In the genomic region with DNA sequence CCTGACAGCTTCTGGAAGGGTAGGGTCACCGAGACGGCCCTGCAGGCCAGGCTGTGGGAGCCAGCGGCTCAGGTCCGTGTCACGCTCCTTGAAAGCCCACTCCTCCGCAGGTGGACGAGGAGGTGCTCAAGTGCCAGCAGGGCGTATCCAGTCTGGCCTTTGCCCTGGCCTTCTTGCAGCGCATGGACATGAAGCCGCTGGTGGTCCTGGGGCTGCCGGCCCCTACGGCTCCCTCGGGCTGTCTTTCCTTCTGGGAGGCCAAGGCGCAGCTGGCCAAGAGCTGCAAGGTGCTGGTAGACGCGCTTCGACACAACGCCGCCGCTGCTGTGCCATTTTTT, we compare ENCODE assay signal across 9 cellular contexts. TPM values are rescaled to one million over a fixed set of nuclear protein-coding genes. Genes with fewer than 3 reads are reported as not detected.
A peak's percentile ranks its signal among the peaks of the same experiment; 100 is the strongest.
DNase-seq lines count a peak whose midpoint lies in the region; ATAC-seq and TF ChIP-seq lines count a peak whose summit lies in the region.
"Had no signal": no experiment of that assay in that cellular context is flagged by ENCODE, and none has a peak within 500 bp of the region (broad histone marks: within the 10 kb centered on the region; RNA-seq: fewer than 3 reads in every experiment).

No MANE protein-coding gene starts in this region.

- peak overlapping the region; percentile 82 for H3K27ac Mint-ChIP-seq in stimulated activated effector memory CD8-positive, alpha-beta T cell treated with anti-CD3 and anti-CD28 coated beads, Interleukin-12 subunit alpha, Interleukin-12 subunit beta, amount 100 ng/mL, for 72 hours
- H3K27ac Mint-ChIP-seq: activated naive CD8-positive, alpha-beta T cell had no signal

- H4K20me1 ChIP-seq in mammary epithelial cell (ENCODE audit: insufficient read depth, low read length), result no peaks in the 10 kb centered on the region

- peak overlapping the region; percentile 86 for H3K4me3 ChIP-seq in HUES6 (ENCODE audit: low read depth, low read length)
- H3K4me3 ChIP-seq in mammary epithelial cell (replicated peaks in 1 of 3; ENCODE audit: insufficient read depth in 1 of 3, low read depth in 2 of 3, low read length in 3 of 3), result peak overlapping the region in 2 of 3 experiments; percentile 45 to 52

- H3K27me3 ChIP-seq in HUES6 (ENCODE audit: control insufficient read depth, insufficient read depth, low read length), result peaks cover 42% of the 10 kb centered on the region
- H3K27me3 ChIP-seq in mammary epithelial cell (ENCODE audit: insufficient read depth, low read length), result no peaks in the 10 kb centered on the region

- no TSS peak for BruUV-seq in mammary epithelial cell (replicated peaks; lab: Mats Ljungman, UMichigan)

- H3K4me2 ChIP-seq in mammary epithelial cell (ENCODE audit: insufficient read depth, low read depth, low read length), result peak overlapping the region; percentile 94

- ATAC-seq in stimulated activated effector memory CD8-positive, alpha-beta T cell treated with anti-CD3 and anti-CD28 coated beads, Interleukin-12 subunit alpha, Interleukin-12 subunit beta, amount 100 ng/mL, for 72 hours, result no peak
- ATAC-seq in GM18870 (IDR thresholded peaks at IDR 0.05; ENCODE audit: unreplicated experiment) (no peak), HG03565 (IDR thresholded peaks at IDR 0.05; ENCODE audit: unreplicated experiment) (no peak)

- H3K36me3 ChIP-seq in HUES6 (ENCODE audit: control insufficient read depth, insufficient read depth, low read length) (peaks cover 7% of the 10 kb centered on the region), mammary epithelial cell (ENCODE audit: insufficient read depth, low read length) (no peaks in the 10 kb centered on the region)
- H3K36me3 ChIP-seq: uterus had no signal

- 48% methylated on average over 6 of the region's 20 CpGs for WGBS in mammary epithelial cell (ENCODE audit: low coverage, missing lambda C conversion rate)

- H3K27ac ChIP-seq in HUES6 (ENCODE audit: low read depth, low read length) (no peak overlapping the region), mammary epithelial cell (ENCODE audit: insufficient read depth, low read depth, low read length) (no peak overlapping the region)

- H3K4me1 ChIP-seq in HUES6 (ENCODE audit: control insufficient read depth, insufficient read depth, low read length), result peaks cover 14% of the 10 kb centered on the region
- peaks cover 44% of the 10 kb centered on the region for H3K4me1 ChIP-seq in mammary epithelial cell (ENCODE audit: insufficient read depth, low read length)

- H3K9me3 ChIP-seq in HUES6 (ENCODE audit: control insufficient read depth, insufficient read depth, low read depth, low read length) (no peaks in the 10 kb centered on the region), mammary epithelial cell (replicated peaks; ENCODE audit: insufficient read depth, low read length) (no peaks in the 10 kb centered on the region)
- H3K9me3 ChIP-seq: uterus had no signal

- H3K4me3 Mint-ChIP-seq in stimulated activated effector memory CD8-positive, alpha-beta T cell treated with anti-CD3 and anti-CD28 coated beads, Interleukin-12 subunit alpha, Interleukin-12 subunit beta, amount 100 ng/mL, for 72 hours, result peak overlapping the region; percentile 85

- in situ Hi-C loops in mammary epithelial cell (cut with MboI; ENCODE audit: low sequenced_read_pairs in 2 of 2), result no loop called here

- peak overlapping the region; percentile 90 for H2AFZ ChIP-seq in mammary epithelial cell (ENCODE audit: low read depth, low read length)

- intact Hi-C loops in mammary epithelial cell (cut with micrococcal nuclease), result no loop called here

- H3K4me1 Mint-ChIP-seq in stimulated activated effector memory CD8-positive, alpha-beta T cell treated with anti-CD3 and anti-CD28 coated beads, Interleukin-12 subunit alpha, Interleukin-12 subunit beta, amount 100 ng/mL, for 72 hours, result peaks cover 27% of the 10 kb centered on the region

- CTCF ChIA-PET in mammary epithelial cell (lab: Charles Lee; ENCODE audit: low non-redundant PET), result no interaction called here

- DNase-seq in mammary epithelial cell, result no peak
- DNase-seq in left kidney (ENCODE audit: low read depth, low spot score), result peak; percentile 30
- DNase-seq in stimulated activated effector memory CD8-positive, alpha-beta T cell treated with anti-CD3 and anti-CD28 coated beads, Interleukin-12 subunit alpha, Interleukin-12 subunit beta, amount 100 ng/mL, for 72 hours (ENCODE audit: low spot score in 2 of 2), result peak in 1 of 2 donors; percentile 58
- DNase-seq in HUDEP-2 (lab: John Stamatoyannopoulos, UW; ENCODE audit: unreplicated experiment in 76 of 76), result no peak

- peaks cover 16% of the 10 kb centered on the region for H3K79me2 ChIP-seq in mammary epithelial cell (ENCODE audit: insufficient read depth, low read length)

- H3K9me3 Mint-ChIP-seq in stimulated activated effector memory CD8-positive, alpha-beta T cell treated with anti-CD3 and anti-CD28 coated beads, Interleukin-12 subunit alpha, Interleukin-12 subunit beta, amount 100 ng/mL, for 72 hours, result no peaks in the 10 kb centered on the region

- H3K36me3 Mint-ChIP-seq in stimulated activated effector memory CD8-positive, alpha-beta T cell treated with anti-CD3 and anti-CD28 coated beads, Interleukin-12 subunit alpha, Interleukin-12 subunit beta, amount 100 ng/mL, for 72 hours, result peaks cover 34% of the 10 kb centered on the region
- H3K36me3 Mint-ChIP-seq: activated naive CD8-positive, alpha-beta T cell had no signal

- dilution Hi-C loops in mammary epithelial cell (cut with HindIII; ENCODE audit: low sequenced_read_pairs), result no loop called here

- no peak overlapping the region for H3K9ac ChIP-seq in HUES6 (ENCODE audit: low read length)
- H3K9ac ChIP-seq in mammary epithelial cell (ENCODE audit: insufficient read depth, low read length), result no peak overlapping the region

- no peak for TF ChIP-seq CTCF in mammary epithelial cell (conservative IDR thresholded peaks at IDR 0.05 in 1 of 2, IDR thresholded peaks at IDR 0.05 in 1 of 2; ENCODE audit: extremely low read depth in 1 of 2, insufficient read depth in 1 of 2, low read depth in 1 of 2, low read length in 2 of 2)

RNA-seq across cellular contexts. Expression of a gene that starts 1.1 kb away (rescaled TPM):
- total RNA-seq in mammary epithelial cell, result 1 to 10 TPM; 1.3 to 2.2 TPM
- 2.0 TPM for polyA plus RNA-seq in mammary epithelial cell
- polyA minus RNA-seq in mammary epithelial cell, result 0.83 TPM

RNA-seq across cellular contexts. Expression of a gene that starts 9.3 kb away (rescaled TPM):
- total RNA-seq in mammary epithelial cell, result 10 to 100 TPM; 24.4 to 39.0 TPM
- 34.5 TPM for polyA plus RNA-seq in mammary epithelial cell
- 18.8 TPM for polyA minus RNA-seq in mammary epithelial cell

RNA-seq across cellular contexts. Expression of a gene that starts 51.8 kb away (rescaled TPM):
- not detected for total RNA-seq in mammary epithelial cell
- polyA plus RNA-seq in mammary epithelial cell, result not detected
- polyA minus RNA-seq in mammary epithelial cell, result not detected
- total RNA-seq: uterus had no signal
